ENCODE assay signal across 21 cellular contexts in the genomic region with DNA sequence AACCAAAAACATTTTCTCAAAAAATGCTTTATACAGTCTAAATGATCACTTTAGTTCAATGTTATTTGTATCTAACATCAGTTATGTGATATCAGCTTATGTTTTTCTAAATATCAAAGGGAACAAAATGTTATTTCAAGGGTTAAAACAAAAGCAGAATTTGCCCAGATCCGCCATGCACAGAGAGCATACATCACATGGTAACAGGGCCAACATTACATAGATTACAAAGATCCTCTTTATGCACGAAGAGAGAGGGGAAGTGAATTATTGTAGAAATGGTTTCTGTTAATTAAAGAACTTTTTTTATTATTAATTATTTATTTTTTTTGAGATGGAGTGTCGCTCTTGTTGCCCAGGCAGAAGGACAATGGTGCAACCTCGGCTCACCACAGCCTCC.
"Had no signal": no experiment of that assay in that cellular context is flagged by ENCODE, and none has a peak within 500 bp of the region (broad histone marks: within the 10 kb centered on the region; RNA-seq: fewer than 3 reads in every experiment).

No MANE protein-coding gene starts in this region.

- ATAC-seq: effector memory CD8-positive, alpha-beta T cell; foreskin keratinocyte; gastrocnemius medialis; heart right ventricle; left cardiac atrium; left lung; left ventricle myocardium superior; lower lobe of right lung; mucosa of descending colon had no signal

- H3K36me3 Mint-ChIP-seq: mesothelial cell of epicardium, naive B cell had no signal

- H3K9me3 ChIP-seq: colonic mucosa, esophagus muscularis mucosa, gastrocnemius medialis, heart right ventricle, left lung, lower lobe of right lung, mucosa of descending colon had no signal

- H3K36me3 ChIP-seq: colonic mucosa, esophagus muscularis mucosa, gastrocnemius medialis, heart right ventricle, left lung, lower lobe of right lung had no signal

- H3K27ac ChIP-seq: colonic mucosa, esophagus muscularis mucosa, foreskin keratinocyte, gastrocnemius medialis, heart right ventricle, left lung, lower lobe of right lung had no signal

- DNase-seq: colonic mucosa; cortex of kidney; effector CD8-positive, alpha-beta T cell; effector memory CD8-positive, alpha-beta T cell; endodermal cell; foreskin keratinocyte; gastrocnemius medialis; glutamatergic neuron; head of caudate nucleus; heart right ventricle; hippocampal formation; left cardiac atrium; left lung; left ventricle myocardium superior; lower lobe of right lung; mesenchymal stem cell; mucosa of descending colon; naive B cell had no signal

- H3K27me3 ChIP-seq: colonic mucosa, esophagus muscularis mucosa, foreskin keratinocyte, gastrocnemius medialis, heart right ventricle, left lung had no signal

- H3K27me3 Mint-ChIP-seq: dendritic cell treated with granulocyte-macrophage colony-stimulating factor and Interleukin-4, amounts not matched to agents 40 ng/mL and 50 ng/mL, for 4 days; effector memory CD8-positive, alpha-beta T cell had no signal

- H3K4me3 ChIP-seq: colonic mucosa, esophagus muscularis mucosa, gastrocnemius medialis, heart right ventricle, left lung, lower lobe of right lung, mucosa of descending colon had no signal

- H3K27ac Mint-ChIP-seq: dendritic cell treated with granulocyte-macrophage colony-stimulating factor and Interleukin-4, amounts not matched to agents 40 ng/mL and 50 ng/mL, for 4 days; effector memory CD8-positive, alpha-beta T cell; endodermal cell; mesothelial cell of epicardium; naive B cell had no signal

- H3K4me3 Mint-ChIP-seq: dendritic cell treated with granulocyte-macrophage colony-stimulating factor and Interleukin-4, amounts not matched to agents 40 ng/mL and 50 ng/mL, for 4 days; effector memory CD8-positive, alpha-beta T cell; endodermal cell; mesothelial cell of epicardium; naive B cell had no signal

- H3K4me1 ChIP-seq: colonic mucosa, esophagus muscularis mucosa, foreskin keratinocyte, gastrocnemius medialis, left lung, lower lobe of right lung had no signal

- H3K4me1 Mint-ChIP-seq: endodermal cell had no signal

- H3K9me3 Mint-ChIP-seq: dendritic cell treated with granulocyte-macrophage colony-stimulating factor and Interleukin-4, amounts not matched to agents 40 ng/mL and 50 ng/mL, for 4 days; endodermal cell; mesothelial cell of epicardium; naive B cell had no signal
